8 cellular contexts compared by ENCODE assay signal in the genomic region with DNA sequence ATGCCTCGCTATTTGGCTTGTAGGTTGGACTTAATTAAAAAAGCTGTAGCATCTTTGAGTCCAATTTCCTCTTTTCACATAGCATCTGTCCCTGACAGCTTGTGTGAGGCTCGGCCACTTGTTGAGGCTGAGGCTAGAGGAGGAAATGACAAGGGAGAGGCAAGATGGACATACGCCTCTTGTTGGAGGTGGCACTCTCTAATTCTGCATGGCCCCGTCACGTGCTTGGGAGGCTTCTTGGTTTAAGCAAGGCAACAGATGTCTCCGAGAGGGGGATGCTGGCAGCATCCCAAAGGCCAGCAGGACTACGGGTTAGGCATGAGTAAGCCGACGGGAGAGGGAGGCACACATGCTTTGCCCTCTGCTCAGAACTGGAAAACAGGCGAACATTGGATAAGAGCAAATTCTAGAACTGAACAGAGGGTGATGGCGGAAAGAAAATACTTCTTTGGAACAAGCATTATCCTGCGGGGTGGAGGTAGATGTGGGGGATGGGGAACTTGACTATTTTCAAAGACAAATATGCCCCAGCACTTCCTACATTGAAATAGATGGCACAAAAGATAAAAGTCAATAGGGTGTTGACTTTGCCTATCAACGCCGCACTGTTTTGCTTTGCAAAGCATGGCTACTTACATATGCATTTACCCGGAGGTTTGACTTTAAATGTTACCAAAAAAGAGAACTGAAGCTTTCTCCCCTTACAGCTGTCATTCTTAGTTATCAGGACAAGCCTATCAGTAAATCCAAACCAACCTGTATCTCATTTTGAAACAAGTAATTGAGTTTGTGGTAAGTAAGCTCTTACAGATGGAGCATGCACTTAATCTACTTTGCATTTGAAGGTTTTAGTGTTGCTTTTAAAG.
A peak's percentile ranks its signal among the peaks of the same experiment; 100 is the strongest.
DNase-seq lines count a peak whose midpoint lies in the region; ATAC-seq, FAIRE-seq and TF ChIP-seq lines count a peak whose summit lies in the region.

No MANE protein-coding gene starts in this region.

- CTCF ChIA-PET in H1 (lab: Charles Lee; ENCODE audit: partially characterized antibody) = interaction anchor here (10.9 kb wide), 1 partner anchor 9 kb away, joined by 67 read pairs; no protein-coding TSS in a partner anchor

- no peak overlapping the region for H3K14ac ChIP-seq in H1 (ENCODE audit: insufficient read length)

- no peak for TF ChIP-seq RAD21 in H1 (IDR thresholded peaks at IDR 0.05 in 1 of 2, conservative IDR thresholded peaks at IDR 0.05 in 1 of 2; ENCODE audit: low read depth in 2 of 2, low read length in 2 of 2)

- no peaks in the 10 kb centered on the region for H4K20me1 ChIP-seq in H1 (replicated peaks in 1 of 2; ENCODE audit: control insufficient read depth in 1 of 2, insufficient read depth in 2 of 2, low read length in 2 of 2)

- intact Hi-C loops in thyroid gland (cut with DNase I) = no loop called here

- H2AK5ac ChIP-seq in H1 (ENCODE audit: low read depth, low read length) = peak overlapping the region; percentile 9; the same call in 1 of the 2 replicates

- no peaks in the 10 kb centered on the region for H3K79me2 ChIP-seq in H1 (ENCODE audit: control insufficient read depth in 1 of 2, insufficient read depth in 2 of 2, low read length in 2 of 2)

- no peaks in the 10 kb centered on the region for H3K23me2 ChIP-seq in H1 (ENCODE audit: low read depth, low read length)

- H3K9me3 ChIP-seq in H1 (ENCODE audit: insufficient read depth in 2 of 2, low read depth in 1 of 2, low read length in 1 of 2) = no peaks in the 10 kb centered on the region
- H3K9me3 ChIP-seq in thyroid gland = no peaks in the 10 kb centered on the region
- H3K9me3 ChIP-seq in tibial nerve = no peaks in the 10 kb centered on the region

- peak overlapping the region; percentile 83; the same call in 1 of the 2 replicates for H2BK20ac ChIP-seq in H1 (ENCODE audit: low read length)

- H3K4me2 ChIP-seq in H1 (ENCODE audit: insufficient read depth in 1 of 2, low read depth in 2 of 2, low read length in 2 of 2) = peak overlapping the region; percentile 12 to 51; a peak in 2 of 4 replicates

- no peak overlapping the region for H3K56ac ChIP-seq in H1 (replicated peaks; ENCODE audit: insufficient read length, low read depth, low read length)

- H2BK5ac ChIP-seq in H1 (ENCODE audit: low read depth, low read length) = peak overlapping the region; percentile 60; the same call in 1 of the 2 replicates

- peak overlapping the region; percentile 88 for H3K18ac ChIP-seq in H1 (ENCODE audit: extremely low read depth, low read length)

- H3K36me3 ChIP-seq in H1 (ENCODE audit: control insufficient read depth in 2 of 4, insufficient read depth in 4 of 4, low read length in 3 of 4) (no peaks in the 10 kb centered on the region), thyroid gland (no peaks in the 10 kb centered on the region), tibial nerve (no peaks in the 10 kb centered on the region)

- no peak overlapping the region for H3K4ac ChIP-seq in H1 (replicated peaks; ENCODE audit: insufficient read length, low read depth, low read length)

- peak; percentile 52 for ATAC-seq in HG02623 (IDR thresholded peaks at IDR 0.05; ENCODE audit: unreplicated experiment)

- no peak overlapping the region for H4K5ac ChIP-seq in H1 (ENCODE audit: insufficient read length, low read depth, low read length)

- H2BK120ac ChIP-seq in H1 (replicated peaks; ENCODE audit: low read depth, low read length) = peak overlapping the region; percentile 25

- peak overlapping the region; percentile 55; the same call in 1 of the 2 replicates for H2BK15ac ChIP-seq in H1 (ENCODE audit: low read length)

- 80% methylated on average over 15 of the region's 15 CpGs; no CpG with 5 or more reads in 1 of the 2 experiments for WGBS in H1 (ENCODE audit: extremely low coverage in 1 of 2, insufficient coverage in 1 of 2, insufficient read length in 1 of 2, insufficient replicate concordance in 2 of 2, low coverage in 1 of 2, low lambda C conversion rate in 2 of 2, missing lambda C conversion rate in 1 of 2), 2 experiments
- WGBS in thyroid gland, 2 donors = 64 to 81% methylated on average over 15 of the region's 15 CpGs
- 63 to 73% methylated on average over 15 of the region's 15 CpGs for WGBS in tibial nerve, 2 donors

- no peak overlapping the region for H3K23ac ChIP-seq in H1 (ENCODE audit: insufficient read length)

- no peaks in the 10 kb centered on the region for H3K27me3 ChIP-seq in H1 (replicated peaks in 1 of 4; ENCODE audit: control insufficient read depth in 3 of 4, extremely low read depth in 1 of 4, insufficient read depth in 3 of 4, low read length in 3 of 4)
- no peaks in the 10 kb centered on the region for H3K27me3 ChIP-seq in thyroid gland
- H3K27me3 ChIP-seq in tibial nerve = no peaks in the 10 kb centered on the region

- H2AFZ ChIP-seq in H1 (ENCODE audit: low read length) = no peak overlapping the region

- FAIRE-seq in GM18507 (lab: Jason Lieb, UNC) = peak; percentile 80
- FAIRE-seq in H1 (lab: Jason Lieb, UNC) = no peak

- peak overlapping the region; percentile 67 for H4K91ac ChIP-seq in H1 (replicated peaks; ENCODE audit: insufficient read length, low read length)

- H3K4me1 ChIP-seq in H1 (replicated peaks in 1 of 4; ENCODE audit: control insufficient read depth in 3 of 4, insufficient read depth in 4 of 4, low read length in 3 of 4) (peaks cover 9 to 21% (median 20%) of the 10 kb centered on the region in 4 experiments), thyroid gland (peaks cover 3 to 6% of the 10 kb centered on the region in 2 donors), tibial nerve (no peaks in the 10 kb centered on the region)

- no peak for TF ChIP-seq EP300 in H1 (IDR thresholded peaks at IDR 0.05; ENCODE audit: borderline replicate concordance in 1 of 2, low read depth in 2 of 2, low read length in 2 of 2)
- no peak for TF ChIP-seq EP300 in tibial nerve (IDR thresholded peaks at IDR 0.05)

- DNase-seq in GM18507 (ENCODE audit: extremely low spot score, insufficient read length, low read depth) = no peak
- peak; percentile 43 for DNase-seq in NCI-H2081 treated with DMSO at 0.1 percent for 48 hours (lab: John Stamatoyannopoulos, UW)
- no peak for DNase-seq in H1 (ENCODE audit: low read depth in 1 of 2, low spot score in 2 of 2)
- peak; percentile 29 to 36 for DNase-seq in thyroid gland
- no peak for DNase-seq in tibial nerve (ENCODE audit: low spot score in 2 of 2)
- DNase-seq in epidermal melanocyte (ENCODE audit: insufficient read length, low spot score) = no peak
- DNase-seq in stimulated activated CD4-positive, alpha-beta T cell treated with anti-CD3 and anti-CD28 coated beads, Interleukin-2, amount 100 ng/mL, for 48 hours = no peak

- H4K8ac ChIP-seq in H1 (ENCODE audit: extremely low read depth, insufficient read depth, low read length) = no peak overlapping the region

- no peaks in the 10 kb centered on the region for H3K79me1 ChIP-seq in H1 (ENCODE audit: low read depth, low read length)

- POLR2A ChIA-PET in H1 (lab: Charles Lee; ENCODE audit: partially characterized antibody) = interaction anchor here (0.8 kb wide), 1 partner anchor 45 kb away, joined by 3 read pairs; no protein-coding TSS in a partner anchor

- TF ChIP-seq POLR2A in H1 (IDR thresholded peaks at IDR 0.05; ENCODE audit: control extremely low read depth in 1 of 2, low read depth in 2 of 2, low read length in 2 of 2) (no peak), thyroid gland (IDR thresholded peaks at IDR 0.05) (no peak), tibial nerve (IDR thresholded peaks at IDR 0.05) (no peak)

- no peak overlapping the region for H3K27ac ChIP-seq in H1 (ENCODE audit: low read depth, low read length)
- H3K27ac ChIP-seq in thyroid gland = no peak overlapping the region
- H3K27ac ChIP-seq in tibial nerve = no peak overlapping the region

- H3K4me3 ChIP-seq in H1 (ENCODE audit: extremely low read depth in 1 of 4, insufficient read depth in 2 of 4, low read depth in 3 of 4, low read length in 4 of 4) (no peak overlapping the region), thyroid gland (replicated peaks in 1 of 3) (no peak overlapping the region), tibial nerve (no peak overlapping the region)

- peak overlapping the region; percentile 82 for H2BK12ac ChIP-seq in H1 (ENCODE audit: low read depth, low read length)

- no peak for TF ChIP-seq CTCF in H1 (IDR thresholded peaks at IDR 0.05; ENCODE audit: control extremely low read depth in 1 of 3, insufficient read depth in 1 of 3, low read depth in 1 of 3, low read length in 3 of 3)
- TF ChIP-seq CTCF in thyroid gland (IDR thresholded peaks at IDR 0.05) = no peak
- TF ChIP-seq CTCF in tibial nerve (IDR thresholded peaks at IDR 0.05) = no peak

- H3K9ac ChIP-seq in H1 (replicated peaks in 1 of 4; ENCODE audit: extremely low read depth in 1 of 4, low read depth in 3 of 4, low read length in 3 of 4) = no peak overlapping the region

TF ChIP-seq in H1, 55 proteins besides CTCF, POLR2A, EP300 and RAD21:
- no peak for TF ChIP-seq SIRT6 (IDR thresholded peaks at IDR 0.05; ENCODE audit: low read length)
- no peak for TF ChIP-seq JUND (IDR thresholded peaks at IDR 0.05; ENCODE audit: low read length)
- TF ChIP-seq CREB1 (IDR thresholded peaks at IDR 0.05) = no peak
- TF ChIP-seq SP4 (IDR thresholded peaks at IDR 0.05; ENCODE audit: low read length) = no peak
- TF ChIP-seq SRF (IDR thresholded peaks at IDR 0.05; ENCODE audit: low read depth, low read length) = no peak
- TF ChIP-seq ZNF274 (IDR thresholded peaks at IDR 0.05; ENCODE audit: borderline replicate concordance, extremely low read depth, low read length) = no peak
- no peak for TF ChIP-seq TCF12 (IDR thresholded peaks at IDR 0.05; ENCODE audit: low read depth, low read length)
- no peak for TF ChIP-seq RFX5 (IDR thresholded peaks at IDR 0.05; ENCODE audit: borderline replicate concordance, low read depth, low read length)
- no peak for TF ChIP-seq SIN3A (conservative IDR thresholded peaks at IDR 0.05 in 1 of 2, IDR thresholded peaks at IDR 0.05 in 1 of 2; ENCODE audit: low read depth in 1 of 2, low read length in 2 of 2)
- TF ChIP-seq FOSL1 (IDR thresholded peaks at IDR 0.05; ENCODE audit: insufficient read depth, low read depth, low read length) = no peak
- TF ChIP-seq BRCA1 (IDR thresholded peaks at IDR 0.05; ENCODE audit: low read depth, low read length) = no peak

Comparison
In these comparisons a context has a peak if more than half of its experiments do, and no peak if none do; other contexts are left out.
1. DNase-seq: peak in NCI-H2081 treated with DMSO at 0.1 percent for 48 hours (single experiment) and thyroid gland (2 of 2); none in GM18507 (single experiment), H1 (0 of 2), tibial nerve (0 of 2), epidermal melanocyte (single experiment) and stimulated activated CD4-positive, alpha-beta T cell treated with anti-CD3 and anti-CD28 coated beads, Interleukin-2, amount 100 ng/mL, for 48 hours (0 of 2).